8 cellular contexts compared by ENCODE assay signal in genomic region chr20:40962733-40963504, GRCh38.
DNase-seq lines count a peak whose midpoint lies in the region; ATAC-seq lines count a peak whose summit lies in the region.

No MANE protein-coding gene starts in this region.

- peak; percentile 59 for ATAC-seq in HG03565 (IDR thresholded peaks at IDR 0.05; ENCODE audit: unreplicated experiment)

- DNase-seq in NK-92 treated with Interleukin-12 subunit alpha and Interleukin-12 subunit beta, amount 100 ng/mL, for 24 hours (lab: John Stamatoyannopoulos, UW), result peak; percentile 41
- DNase-seq in NK-92 (lab: John Stamatoyannopoulos, UW; ENCODE audit: unreplicated experiment) (no peak), NOMO-1 (lab: John Stamatoyannopoulos, UW; ENCODE audit: unreplicated experiment in 2 of 2) (peak; percentile 71 to 72), epidermal melanocyte (ENCODE audit: insufficient read length, low spot score) (peak; percentile 82), mucosa of gallbladder (ENCODE audit: low spot score) (peak; percentile 76)
- peak; percentile 46 to 67 (median 58) for DNase-seq in activated CD8-positive, alpha-beta memory T cell treated with anti-CD3 and anti-CD28 coated beads for 48 hours (ENCODE audit: low read depth in 2 of 3, low spot score in 2 of 3)
- DNase-seq in stimulated activated CD8-positive, alpha-beta memory T cell treated with anti-CD3 and anti-CD28 coated beads, Interleukin-7, amount 100 ng/mL, for 1 hour (ENCODE audit: low read depth in 2 of 2), result peak; percentile 55 to 62
